1 cellular context compared by ENCODE assay signal in the genomic region with DNA sequence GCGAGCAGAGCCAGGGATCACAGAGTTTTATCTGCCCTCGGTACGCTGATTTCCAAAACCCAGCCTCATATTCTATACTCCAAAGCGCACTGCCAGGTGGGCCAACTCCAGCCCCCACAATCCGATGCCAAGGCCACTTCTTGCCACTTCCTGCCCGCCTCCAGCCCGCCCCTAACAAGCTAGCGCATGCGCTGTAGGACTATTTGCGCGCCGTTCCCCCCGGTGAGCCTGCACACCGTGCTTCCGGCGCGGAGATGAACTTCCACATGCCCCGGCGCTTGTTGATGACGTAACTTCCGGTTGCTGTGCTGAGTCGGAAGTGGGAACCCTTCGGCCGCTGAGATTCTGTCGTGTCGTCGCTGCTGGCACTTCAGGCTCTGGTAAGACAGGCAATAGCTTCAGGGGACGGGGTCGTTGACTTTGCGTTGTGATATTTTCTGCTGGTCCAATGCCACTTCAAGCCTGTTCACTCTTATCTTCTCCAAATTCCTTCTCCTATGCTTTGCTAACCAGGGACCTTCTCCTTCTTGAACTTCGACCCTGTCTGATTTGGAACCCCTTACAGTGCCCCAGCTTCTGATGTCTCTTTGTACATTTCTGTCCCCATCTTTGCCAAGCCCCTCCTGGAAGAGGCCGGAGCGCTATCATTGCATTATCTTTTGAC.
A peak's percentile ranks its signal among the peaks of the same experiment; 100 is the strongest.
TF ChIP-seq lines count a peak whose summit lies in the region.

A gene with protein sequence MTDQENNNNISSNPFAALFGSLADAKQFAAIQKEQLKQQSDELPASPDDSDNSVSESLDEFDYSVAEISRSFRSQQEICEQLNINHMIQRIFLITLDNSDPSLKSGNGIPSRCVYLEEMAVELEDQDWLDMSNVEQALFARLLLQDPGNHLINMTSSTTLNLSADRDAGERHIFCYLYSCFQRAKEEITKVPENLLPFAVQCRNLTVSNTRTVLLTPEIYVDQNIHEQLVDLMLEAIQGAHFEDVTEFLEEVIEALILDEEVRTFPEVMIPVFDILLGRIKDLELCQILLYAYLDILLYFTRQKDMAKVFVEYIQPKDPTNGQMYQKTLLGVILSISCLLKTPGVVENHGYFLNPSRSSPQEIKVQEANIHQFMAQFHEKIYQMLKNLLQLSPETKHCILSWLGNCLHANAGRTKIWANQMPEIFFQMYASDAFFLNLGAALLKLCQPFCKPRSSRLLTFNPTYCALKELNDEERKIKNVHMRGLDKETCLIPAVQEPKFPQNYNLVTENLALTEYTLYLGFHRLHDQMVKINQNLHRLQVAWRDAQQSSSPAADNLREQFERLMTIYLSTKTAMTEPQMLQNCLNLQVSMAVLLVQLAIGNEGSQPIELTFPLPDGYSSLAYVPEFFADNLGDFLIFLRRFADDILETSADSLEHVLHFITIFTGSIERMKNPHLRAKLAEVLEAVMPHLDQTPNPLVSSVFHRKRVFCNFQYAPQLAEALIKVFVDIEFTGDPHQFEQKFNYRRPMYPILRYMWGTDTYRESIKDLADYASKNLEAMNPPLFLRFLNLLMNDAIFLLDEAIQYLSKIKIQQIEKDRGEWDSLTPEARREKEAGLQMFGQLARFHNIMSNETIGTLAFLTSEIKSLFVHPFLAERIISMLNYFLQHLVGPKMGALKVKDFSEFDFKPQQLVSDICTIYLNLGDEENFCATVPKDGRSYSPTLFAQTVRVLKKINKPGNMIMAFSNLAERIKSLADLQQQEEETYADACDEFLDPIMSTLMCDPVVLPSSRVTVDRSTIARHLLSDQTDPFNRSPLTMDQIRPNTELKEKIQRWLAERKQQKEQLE (plus strand): TSS at position 306 of the 664 bp plus-strand sequence. CDS start 5,481 bp downstream, outside the sequence.

TF ChIP-seq in K562, 482 proteins besides CTCF, POLR2A, EP300 and RAD21 (continued from another document and continues in another):
- TF ChIP-seq, protein P1, sequence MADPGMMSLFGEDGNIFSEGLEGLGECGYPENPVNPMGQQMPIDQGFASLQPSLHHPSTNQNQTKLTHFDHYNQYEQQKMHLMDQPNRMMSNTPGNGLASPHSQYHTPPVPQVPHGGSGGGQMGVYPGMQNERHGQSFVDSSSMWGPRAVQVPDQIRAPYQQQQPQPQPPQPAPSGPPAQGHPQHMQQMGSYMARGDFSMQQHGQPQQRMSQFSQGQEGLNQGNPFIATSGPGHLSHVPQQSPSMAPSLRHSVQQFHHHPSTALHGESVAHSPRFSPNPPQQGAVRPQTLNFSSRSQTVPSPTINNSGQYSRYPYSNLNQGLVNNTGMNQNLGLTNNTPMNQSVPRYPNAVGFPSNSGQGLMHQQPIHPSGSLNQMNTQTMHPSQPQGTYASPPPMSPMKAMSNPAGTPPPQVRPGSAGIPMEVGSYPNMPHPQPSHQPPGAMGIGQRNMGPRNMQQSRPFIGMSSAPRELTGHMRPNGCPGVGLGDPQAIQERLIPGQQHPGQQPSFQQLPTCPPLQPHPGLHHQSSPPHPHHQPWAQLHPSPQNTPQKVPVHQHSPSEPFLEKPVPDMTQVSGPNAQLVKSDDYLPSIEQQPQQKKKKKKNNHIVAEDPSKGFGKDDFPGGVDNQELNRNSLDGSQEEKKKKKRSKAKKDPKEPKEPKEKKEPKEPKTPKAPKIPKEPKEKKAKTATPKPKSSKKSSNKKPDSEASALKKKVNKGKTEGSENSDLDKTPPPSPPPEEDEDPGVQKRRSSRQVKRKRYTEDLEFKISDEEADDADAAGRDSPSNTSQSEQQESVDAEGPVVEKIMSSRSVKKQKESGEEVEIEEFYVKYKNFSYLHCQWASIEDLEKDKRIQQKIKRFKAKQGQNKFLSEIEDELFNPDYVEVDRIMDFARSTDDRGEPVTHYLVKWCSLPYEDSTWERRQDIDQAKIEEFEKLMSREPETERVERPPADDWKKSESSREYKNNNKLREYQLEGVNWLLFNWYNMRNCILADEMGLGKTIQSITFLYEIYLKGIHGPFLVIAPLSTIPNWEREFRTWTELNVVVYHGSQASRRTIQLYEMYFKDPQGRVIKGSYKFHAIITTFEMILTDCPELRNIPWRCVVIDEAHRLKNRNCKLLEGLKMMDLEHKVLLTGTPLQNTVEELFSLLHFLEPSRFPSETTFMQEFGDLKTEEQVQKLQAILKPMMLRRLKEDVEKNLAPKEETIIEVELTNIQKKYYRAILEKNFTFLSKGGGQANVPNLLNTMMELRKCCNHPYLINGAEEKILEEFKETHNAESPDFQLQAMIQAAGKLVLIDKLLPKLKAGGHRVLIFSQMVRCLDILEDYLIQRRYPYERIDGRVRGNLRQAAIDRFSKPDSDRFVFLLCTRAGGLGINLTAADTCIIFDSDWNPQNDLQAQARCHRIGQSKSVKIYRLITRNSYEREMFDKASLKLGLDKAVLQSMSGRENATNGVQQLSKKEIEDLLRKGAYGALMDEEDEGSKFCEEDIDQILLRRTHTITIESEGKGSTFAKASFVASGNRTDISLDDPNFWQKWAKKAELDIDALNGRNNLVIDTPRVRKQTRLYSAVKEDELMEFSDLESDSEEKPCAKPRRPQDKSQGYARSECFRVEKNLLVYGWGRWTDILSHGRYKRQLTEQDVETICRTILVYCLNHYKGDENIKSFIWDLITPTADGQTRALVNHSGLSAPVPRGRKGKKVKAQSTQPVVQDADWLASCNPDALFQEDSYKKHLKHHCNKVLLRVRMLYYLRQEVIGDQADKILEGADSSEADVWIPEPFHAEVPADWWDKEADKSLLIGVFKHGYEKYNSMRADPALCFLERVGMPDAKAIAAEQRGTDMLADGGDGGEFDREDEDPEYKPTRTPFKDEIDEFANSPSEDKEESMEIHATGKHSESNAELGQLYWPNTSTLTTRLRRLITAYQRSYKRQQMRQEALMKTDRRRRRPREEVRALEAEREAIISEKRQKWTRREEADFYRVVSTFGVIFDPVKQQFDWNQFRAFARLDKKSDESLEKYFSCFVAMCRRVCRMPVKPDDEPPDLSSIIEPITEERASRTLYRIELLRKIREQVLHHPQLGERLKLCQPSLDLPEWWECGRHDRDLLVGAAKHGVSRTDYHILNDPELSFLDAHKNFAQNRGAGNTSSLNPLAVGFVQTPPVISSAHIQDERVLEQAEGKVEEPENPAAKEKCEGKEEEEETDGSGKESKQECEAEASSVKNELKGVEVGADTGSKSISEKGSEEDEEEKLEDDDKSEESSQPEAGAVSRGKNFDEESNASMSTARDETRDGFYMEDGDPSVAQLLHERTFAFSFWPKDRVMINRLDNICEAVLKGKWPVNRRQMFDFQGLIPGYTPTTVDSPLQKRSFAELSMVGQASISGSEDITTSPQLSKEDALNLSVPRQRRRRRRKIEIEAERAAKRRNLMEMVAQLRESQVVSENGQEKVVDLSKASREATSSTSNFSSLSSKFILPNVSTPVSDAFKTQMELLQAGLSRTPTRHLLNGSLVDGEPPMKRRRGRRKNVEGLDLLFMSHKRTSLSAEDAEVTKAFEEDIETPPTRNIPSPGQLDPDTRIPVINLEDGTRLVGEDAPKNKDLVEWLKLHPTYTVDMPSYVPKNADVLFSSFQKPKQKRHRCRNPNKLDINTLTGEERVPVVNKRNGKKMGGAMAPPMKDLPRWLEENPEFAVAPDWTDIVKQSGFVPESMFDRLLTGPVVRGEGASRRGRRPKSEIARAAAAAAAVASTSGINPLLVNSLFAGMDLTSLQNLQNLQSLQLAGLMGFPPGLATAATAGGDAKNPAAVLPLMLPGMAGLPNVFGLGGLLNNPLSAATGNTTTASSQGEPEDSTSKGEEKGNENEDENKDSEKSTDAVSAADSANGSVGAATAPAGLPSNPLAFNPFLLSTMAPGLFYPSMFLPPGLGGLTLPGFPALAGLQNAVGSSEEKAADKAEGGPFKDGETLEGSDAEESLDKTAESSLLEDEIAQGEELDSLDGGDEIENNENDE (IDR thresholded peaks at IDR 0.05; ENCODE audit: low read depth, low read length): no peak
- no peak for TF ChIP-seq NUFIP1 (IDR thresholded peaks at IDR 0.05; ENCODE audit: partially characterized antibody)
- peak; percentile 74 for TF ChIP-seq TAF9B (IDR thresholded peaks at IDR 0.05; ENCODE audit: partially characterized antibody)
- no peak for TF ChIP-seq SRSF1 (IDR thresholded peaks at IDR 0.05; ENCODE audit: low read depth, low read length)
- TF ChIP-seq HNRNPL (IDR thresholded peaks at IDR 0.05; ENCODE audit: low read depth, low read length): no peak
- peak; percentile 100 for TF ChIP-seq PHF20 (IDR thresholded peaks at IDR 0.05; ENCODE audit: partially characterized antibody)
- TF ChIP-seq RB1 (IDR thresholded peaks at IDR 0.05; ENCODE audit: low read depth): 0 out of 2 replicates have a peak, but pooled peaks have one; percentile 59
- 0 out of 2 replicates have a peak, but pooled peaks have one; percentile 68 for TF ChIP-seq ZNF175 (CRISPR knock-in tag; IDR thresholded peaks at IDR 0.05; ENCODE audit: low read depth)
- peak; percentile 95 for TF ChIP-seq ELF1 (tag; IDR thresholded peaks at IDR 0.05)
- TF ChIP-seq ZNF699 (CRISPR knock-in tag; IDR thresholded peaks at IDR 0.05; ENCODE audit: insufficient replicate concordance): no peak
- no peak for TF ChIP-seq ZNF212 (CRISPR knock-in tag; IDR thresholded peaks at IDR 0.05)
- TF ChIP-seq L3MBTL2 (IDR thresholded peaks at IDR 0.05): peak; percentile 61
- no peak for TF ChIP-seq GTF2A2 (tag; IDR thresholded peaks at IDR 0.05)
- TF ChIP-seq ZZZ3 (IDR thresholded peaks at IDR 0.05): no peak
- no peak for TF ChIP-seq NFYB (IDR thresholded peaks at IDR 0.05; ENCODE audit: extremely low read depth, insufficient read length)
- no peak for TF ChIP-seq MAFK (IDR thresholded peaks at IDR 0.05; ENCODE audit: low read length)
- TF ChIP-seq RBM17 (IDR thresholded peaks at IDR 0.05; ENCODE audit: borderline replicate concordance, low read depth, low read length): no peak
- TF ChIP-seq, protein P2, sequence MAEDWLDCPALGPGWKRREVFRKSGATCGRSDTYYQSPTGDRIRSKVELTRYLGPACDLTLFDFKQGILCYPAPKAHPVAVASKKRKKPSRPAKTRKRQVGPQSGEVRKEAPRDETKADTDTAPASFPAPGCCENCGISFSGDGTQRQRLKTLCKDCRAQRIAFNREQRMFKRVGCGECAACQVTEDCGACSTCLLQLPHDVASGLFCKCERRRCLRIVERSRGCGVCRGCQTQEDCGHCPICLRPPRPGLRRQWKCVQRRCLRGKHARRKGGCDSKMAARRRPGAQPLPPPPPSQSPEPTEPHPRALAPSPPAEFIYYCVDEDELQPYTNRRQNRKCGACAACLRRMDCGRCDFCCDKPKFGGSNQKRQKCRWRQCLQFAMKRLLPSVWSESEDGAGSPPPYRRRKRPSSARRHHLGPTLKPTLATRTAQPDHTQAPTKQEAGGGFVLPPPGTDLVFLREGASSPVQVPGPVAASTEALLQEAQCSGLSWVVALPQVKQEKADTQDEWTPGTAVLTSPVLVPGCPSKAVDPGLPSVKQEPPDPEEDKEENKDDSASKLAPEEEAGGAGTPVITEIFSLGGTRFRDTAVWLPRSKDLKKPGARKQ (CRISPR knock-in tag; IDR thresholded peaks at IDR 0.05): no peak
- no peak for TF ChIP-seq FIP1L1 (IDR thresholded peaks at IDR 0.05; ENCODE audit: low read depth, low read length, poor library complexity, severe bottlenecking)
- TF ChIP-seq ZBED1 (IDR thresholded peaks at IDR 0.05): no peak
- TF ChIP-seq, protein P3, sequence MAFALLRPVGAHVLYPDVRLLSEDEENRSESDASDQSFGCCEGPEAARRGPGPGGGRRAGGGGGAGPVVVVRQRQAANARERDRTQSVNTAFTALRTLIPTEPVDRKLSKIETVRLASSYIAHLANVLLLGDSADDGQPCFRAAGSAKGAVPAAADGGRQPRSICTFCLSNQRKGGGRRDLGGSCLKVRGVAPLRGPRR (CRISPR knock-in tag; IDR thresholded peaks at IDR 0.05): no peak
- no peak for TF ChIP-seq ZNF324 (CRISPR knock-in tag; IDR thresholded peaks at IDR 0.05)
- TF ChIP-seq, protein P4, sequence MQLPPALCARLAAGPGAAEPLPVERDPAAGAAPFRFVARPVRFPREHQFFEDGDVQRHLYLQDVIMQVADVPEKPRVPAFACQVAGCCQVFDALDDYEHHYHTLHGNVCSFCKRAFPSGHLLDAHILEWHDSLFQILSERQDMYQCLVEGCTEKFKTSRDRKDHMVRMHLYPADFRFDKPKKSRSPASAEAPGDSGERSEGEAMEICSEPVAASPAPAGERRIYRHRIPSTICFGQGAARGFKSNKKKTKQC (CRISPR knock-in tag; IDR thresholded peaks at IDR 0.05): no peak
- no peak for TF ChIP-seq HDGF (IDR thresholded peaks at IDR 0.05)
- TF ChIP-seq ZNF764 (CRISPR knock-in tag; IDR thresholded peaks at IDR 0.05; ENCODE audit: low read depth): no peak
- TF ChIP-seq BRCA1 (IDR thresholded peaks at IDR 0.05): no peak
- TF ChIP-seq BRCA1 (CRISPR knock-in tag; IDR thresholded peaks at IDR 0.05): no peak
- TF ChIP-seq, protein P5, sequence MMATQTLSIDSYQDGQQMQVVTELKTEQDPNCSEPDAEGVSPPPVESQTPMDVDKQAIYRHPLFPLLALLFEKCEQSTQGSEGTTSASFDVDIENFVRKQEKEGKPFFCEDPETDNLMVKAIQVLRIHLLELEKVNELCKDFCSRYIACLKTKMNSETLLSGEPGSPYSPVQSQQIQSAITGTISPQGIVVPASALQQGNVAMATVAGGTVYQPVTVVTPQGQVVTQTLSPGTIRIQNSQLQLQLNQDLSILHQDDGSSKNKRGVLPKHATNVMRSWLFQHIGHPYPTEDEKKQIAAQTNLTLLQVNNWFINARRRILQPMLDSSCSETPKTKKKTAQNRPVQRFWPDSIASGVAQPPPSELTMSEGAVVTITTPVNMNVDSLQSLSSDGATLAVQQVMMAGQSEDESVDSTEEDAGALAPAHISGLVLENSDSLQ (IDR thresholded peaks at IDR 0.05): peak; percentile 56; the same call in 1 of the 2 replicates
- TF ChIP-seq BHLHE40 (IDR thresholded peaks at IDR 0.05; ENCODE audit: low read length): 0 out of 2 replicates have a peak, but pooled peaks have one; percentile 11
- peak; percentile 91 for TF ChIP-seq EHMT2 (IDR thresholded peaks at IDR 0.05)
- TF ChIP-seq MEF2A (IDR thresholded peaks at IDR 0.05; ENCODE audit: control insufficient read depth, low read depth, low read length): no peak
- peak; percentile 99 for TF ChIP-seq ADNP (tag; IDR thresholded peaks at IDR 0.05)
- no peak for TF ChIP-seq PHB (CRISPR knock-in tag; IDR thresholded peaks at IDR 0.05)
- peak in 1 of 2 experiments; percentile 83; a peak in 2 of 4 replicates for TF ChIP-seq HDAC1 (IDR thresholded peaks at IDR 0.05)
- TF ChIP-seq TOE1 (IDR thresholded peaks at IDR 0.05; ENCODE audit: borderline replicate concordance): peak; percentile 65; the same call in 1 of the 2 replicates
- no peak for TF ChIP-seq TOE1 (CRISPR knock-in tag; IDR thresholded peaks at IDR 0.05; ENCODE audit: borderline replicate concordance, low read depth)
- no peak for TF ChIP-seq BRF1 (IDR thresholded peaks at IDR 0.05; ENCODE audit: borderline replicate concordance, extremely low read depth, insufficient read length)
- no peak for TF ChIP-seq LARP7 (IDR thresholded peaks at IDR 0.05)
- TF ChIP-seq TAF1 (IDR thresholded peaks at IDR 0.05; ENCODE audit: control insufficient read depth, extremely low read depth, insufficient read depth, low read length, severe bottlenecking): peak; percentile 85
- TF ChIP-seq CREBBP (IDR thresholded peaks at IDR 0.05; ENCODE audit: low read depth, low read length): no peak
- TF ChIP-seq CHCHD3 (CRISPR knock-in tag; IDR thresholded peaks at IDR 0.05): no peak
- TF ChIP-seq POLR2AphosphoS5 (IDR thresholded peaks at IDR 0.05; ENCODE audit: control insufficient read depth, insufficient read depth, low read depth, low read length): peak; percentile 90
